In genomic region chr12:88994537-88994936, GRCh38 we compare ENCODE assay signal across 27 cellular contexts.
"Had no signal": no experiment of that assay in that cellular context is flagged by ENCODE, and none has a peak within 500 bp of the region (broad histone marks: within the 10 kb centered on the region; RNA-seq: fewer than 3 reads in every experiment).

No MANE protein-coding gene starts in this region.

- H3K27me3 ChIP-seq: ascending aorta, brain microvascular endothelial cell, cardiac muscle cell had no signal

- H3K27ac Mint-ChIP-seq: activated CD4-positive, alpha-beta T cell treated with anti-CD3 and anti-CD28 coated beads for 36 hours; activated CD8-positive, alpha-beta T cell treated with anti-CD3 and anti-CD28 coated beads for 36 hours; activated naive CD4-positive, alpha-beta T cell treated with anti-CD3 and anti-CD28 coated beads, Interleukin-2, amount 50 U/mL, for 24 hours; activated T-helper 1 cell treated with anti-CD3 and anti-CD28 coated beads, Interleukin-12 subunit alpha, Interleukin-12 subunit beta, Interleukin-2, Interleukin-4 antibody, amounts not matched to agents 30 ng/mL and 10 ng/mL and 1 ng/mL, durations not matched to agents 14 hours and 24 hours and 36 hours had no signal

- DNase-seq: activated CD4-positive, alpha-beta T cell treated with anti-CD3 and anti-CD28 coated beads for 36 hours; activated CD4-positive, alpha-beta T cell treated with anti-CD3 and anti-CD28 coated beads, Interleukin-2, amount 50 U/mL, for 1 hour; activated CD8-positive, alpha-beta memory T cell treated with anti-CD3 and anti-CD28 coated beads, Interleukin-2, amount 50 U/mL, for 4 hours; activated CD8-positive, alpha-beta T cell treated with anti-CD3 and anti-CD28 coated beads for 36 hours; activated effector memory CD4-positive, alpha-beta T cell treated with Interleukin-2 at 50 U/mL for 16 hours; activated naive CD4-positive, alpha-beta T cell; amniotic stem cell; brain microvascular endothelial cell; NCI-H1092; NCI-H1417; NCI-H1930; NCI-H2171 treated with DMSO at 0.1 percent for 48 hours; NCI-H345; NCI-H510A; NCI-H526 treated with DMSO at 0.1 percent for 48 hours; NCI-H82; OCI-M1; RPMI8226; T-helper 1 cell; WERI-Rb-1 had no signal

- H3K9me3 Mint-ChIP-seq: activated CD8-positive, alpha-beta T cell treated with anti-CD3 and anti-CD28 coated beads for 36 hours; activated naive CD4-positive, alpha-beta T cell treated with anti-CD3 and anti-CD28 coated beads, Interleukin-2, amount 50 U/mL, for 24 hours; activated T-helper 1 cell treated with anti-CD3 and anti-CD28 coated beads, Interleukin-12 subunit alpha, Interleukin-12 subunit beta, Interleukin-2, Interleukin-4 antibody, amounts not matched to agents 30 ng/mL and 10 ng/mL and 1 ng/mL, durations not matched to agents 14 hours and 24 hours and 36 hours had no signal

- H3K36me3 ChIP-seq: ascending aorta, brain microvascular endothelial cell, cardiac muscle cell, WERI-Rb-1 had no signal

- H3K4me1 Mint-ChIP-seq: activated CD4-positive, alpha-beta T cell treated with anti-CD3 and anti-CD28 coated beads for 36 hours; activated naive CD4-positive, alpha-beta T cell treated with anti-CD3 and anti-CD28 coated beads, Interleukin-2, amount 50 U/mL, for 24 hours had no signal

- H3K4me3 ChIP-seq: ascending aorta, cardiac muscle cell, SK-N-MC had no signal

- H3K4me1 ChIP-seq: ascending aorta had no signal

- H3K4me3 Mint-ChIP-seq: activated CD4-positive, alpha-beta T cell treated with anti-CD3 and anti-CD28 coated beads for 36 hours; activated CD8-positive, alpha-beta T cell treated with anti-CD3 and anti-CD28 coated beads for 36 hours; activated naive CD4-positive, alpha-beta T cell treated with anti-CD3 and anti-CD28 coated beads, Interleukin-2, amount 50 U/mL, for 24 hours; activated T-helper 1 cell treated with anti-CD3 and anti-CD28 coated beads, Interleukin-12 subunit alpha, Interleukin-12 subunit beta, Interleukin-2, Interleukin-4 antibody, amounts not matched to agents 30 ng/mL and 10 ng/mL and 1 ng/mL, durations not matched to agents 14 hours and 24 hours and 36 hours had no signal

- H3K27ac ChIP-seq: ascending aorta, brain microvascular endothelial cell, cardiac muscle cell, SK-N-MC, WERI-Rb-1 had no signal

- H3K36me3 Mint-ChIP-seq: activated naive CD4-positive, alpha-beta T cell treated with anti-CD3 and anti-CD28 coated beads, Interleukin-2, amount 50 U/mL, for 24 hours had no signal

- ATAC-seq: activated CD4-positive, alpha-beta T cell treated with anti-CD3 and anti-CD28 coated beads for 36 hours; activated CD8-positive, alpha-beta T cell treated with anti-CD3 and anti-CD28 coated beads for 36 hours; Panc1; Right ventricle myocardium inferior had no signal

- H3K9me3 ChIP-seq: ascending aorta had no signal
